8 cellular contexts compared by ENCODE assay signal in genomic region chrX:111098874-111099273, GRCh38. TPM values are rescaled to one million over a fixed set of nuclear protein-coding genes. Genes with fewer than 3 reads are reported as not detected.
DNase-seq lines count a peak whose midpoint lies in the region; ATAC-seq and TF ChIP-seq lines count a peak whose summit lies in the region.

No MANE protein-coding gene starts in this region.

- DNase-seq in AG08396 (ENCODE audit: low spot score) (peak; percentile 53), iPS DF 6.9 (ENCODE audit: low read depth, low spot score) (peak; percentile 39)
- peak; percentile 49 for DNase-seq in activated naive CD8-positive, alpha-beta T cell treated with anti-CD3 and anti-CD28 coated beads for 36 hours
- peak; percentile 52 for DNase-seq in stimulated activated CD4-positive, alpha-beta T cell treated with anti-CD3 and anti-CD28 coated beads, Interleukin-1b, Interleukin-23, amount 100 ng/mL, for 48 hours

- H3K36me3 Mint-ChIP-seq in activated naive CD8-positive, alpha-beta T cell treated with anti-CD3 and anti-CD28 coated beads for 36 hours, result no peaks in the 10 kb centered on the region

- H3K9me3 Mint-ChIP-seq in activated naive CD8-positive, alpha-beta T cell treated with anti-CD3 and anti-CD28 coated beads for 36 hours, result no peaks in the 10 kb centered on the region

- H3K4me1 Mint-ChIP-seq in activated naive CD8-positive, alpha-beta T cell treated with anti-CD3 and anti-CD28 coated beads for 36 hours, result peaks cover 8% of the 10 kb centered on the region

- no peak overlapping the region for H3K4me3 ChIP-seq in iPS DF 6.9 (ENCODE audit: low read length)

- WGBS in iPS DF 6.9 (ENCODE audit: insufficient coverage, insufficient read length), result no CpG with 5 or more reads among the region's 22 CpGs

- no peak overlapping the region for H3K27ac ChIP-seq in iPS DF 6.9 (ENCODE audit: low read length)

- no peaks in the 10 kb centered on the region for H3K27me3 ChIP-seq in iPS DF 6.9 (ENCODE audit: control insufficient read depth, insufficient read depth, low read length)

- no peaks in the 10 kb centered on the region for H3K36me3 ChIP-seq in iPS DF 6.9 (ENCODE audit: control insufficient read depth, insufficient read depth, low read length)

- no peaks in the 10 kb centered on the region for H3K9me3 ChIP-seq in iPS DF 6.9 (ENCODE audit: control insufficient read depth, insufficient read depth, low read length)

- ATAC-seq in GM18858 (IDR thresholded peaks at IDR 0.05; ENCODE audit: unreplicated experiment), result peak; percentile 64
- peak; percentile 73 for ATAC-seq in HG03135 (IDR thresholded peaks at IDR 0.05; ENCODE audit: unreplicated experiment)
- peak; percentile 62 for ATAC-seq in SK-N-SH treated with all-trans-retinoic acid at 6 μM for 48 hours
- ATAC-seq in HG03565 (IDR thresholded peaks at IDR 0.05; ENCODE audit: unreplicated experiment), result no peak

- H3K27ac Mint-ChIP-seq in activated naive CD8-positive, alpha-beta T cell treated with anti-CD3 and anti-CD28 coated beads for 36 hours, result no peak overlapping the region

- peaks cover 25% of the 10 kb centered on the region for H3K27me3 Mint-ChIP-seq in activated naive CD8-positive, alpha-beta T cell treated with anti-CD3 and anti-CD28 coated beads for 36 hours

- no peaks in the 10 kb centered on the region; the same call in 1 of the 2 replicates for H3K4me1 ChIP-seq in iPS DF 6.9 (ENCODE audit: control insufficient read depth, insufficient read depth, low read length)

- no peak overlapping the region for H3K4me3 Mint-ChIP-seq in activated naive CD8-positive, alpha-beta T cell treated with anti-CD3 and anti-CD28 coated beads for 36 hours

TF ChIP-seq in SK-N-SH treated with all-trans-retinoic acid at 6 μM for 48 hours, 23 proteins besides CTCF, POLR2A, EP300 and RAD21:
- TF ChIP-seq ZNF8 (CRISPR knock-in tag; IDR thresholded peaks at IDR 0.05) (no peak), ZFP30 (CRISPR knock-in tag; IDR thresholded peaks at IDR 0.05) (no peak), SNAI2 (CRISPR knock-in tag; IDR thresholded peaks at IDR 0.05) (no peak), CREB5 (CRISPR knock-in tag; IDR thresholded peaks at IDR 0.05; ENCODE audit: low read depth) (no peak), RARB (CRISPR knock-in tag; IDR thresholded peaks at IDR 0.05) (no peak), GLIS3 (CRISPR knock-in tag; IDR thresholded peaks at IDR 0.05) (no peak), BACH2 (CRISPR knock-in tag; IDR thresholded peaks at IDR 0.05; ENCODE audit: borderline replicate concordance) (no peak), ZNF565 (CRISPR knock-in tag; conservative IDR thresholded peaks at IDR 0.05; ENCODE audit: low read depth) (no peak), CSRNP3 (CRISPR knock-in tag; IDR thresholded peaks at IDR 0.05) (no peak), ZNF70 (CRISPR knock-in tag; IDR thresholded peaks at IDR 0.05) (no peak), POU6F1 (CRISPR knock-in tag; IDR thresholded peaks at IDR 0.05; ENCODE audit: borderline replicate concordance, low read depth) (no peak), OSR1 (CRISPR knock-in tag; IDR thresholded peaks at IDR 0.05) (no peak), CSDC2 (CRISPR knock-in tag; IDR thresholded peaks at IDR 0.05) (no peak), ZC3H10 (CRISPR knock-in tag; IDR thresholded peaks at IDR 0.05) (no peak), PATZ1 (CRISPR knock-in tag; IDR thresholded peaks at IDR 0.05; ENCODE audit: borderline replicate concordance) (no peak), TOX (CRISPR knock-in tag; IDR thresholded peaks at IDR 0.05; ENCODE audit: borderline replicate concordance) (no peak), ISL1 (CRISPR knock-in tag; IDR thresholded peaks at IDR 0.05) (no peak), ZFP3 (CRISPR knock-in tag; IDR thresholded peaks at IDR 0.05) (no peak)

RNA-seq across cellular contexts. Expression of gene PAK3, which starts 2.9 kb away (rescaled TPM):
- total RNA-seq in activated naive CD8-positive, alpha-beta T cell treated with anti-CD3 and anti-CD28 coated beads for 36 hours, result under 1 TPM in 1 of 2 experiments, not detected in 1; 0.62 TPM
